Comparison of ENCODE assay signal across 18 cellular contexts in the genomic region with DNA sequence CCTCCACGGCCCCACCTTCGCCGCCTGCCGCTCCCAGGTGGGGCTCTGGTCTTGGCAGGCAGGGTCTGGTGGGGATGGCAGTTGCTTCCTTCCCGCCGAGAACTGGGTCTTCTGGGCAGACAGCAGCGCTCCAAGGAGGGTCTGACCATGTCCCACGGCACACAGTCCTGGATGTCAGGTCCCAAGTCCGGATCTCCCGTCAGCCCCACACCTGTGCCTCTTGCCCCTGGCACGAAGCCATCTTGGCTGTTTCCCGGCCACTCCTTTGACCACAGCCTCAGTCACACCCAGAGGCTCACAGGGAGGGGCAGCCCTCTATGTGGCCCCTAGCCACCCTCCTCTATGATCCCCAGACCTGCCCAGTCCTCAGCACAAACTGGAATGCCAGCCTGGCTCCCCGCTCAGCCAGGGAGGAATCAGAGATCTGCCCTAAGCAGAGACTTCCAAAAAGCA. TPM values are rescaled to one million over a fixed set of nuclear protein-coding genes. Genes with fewer than 3 reads are reported as not detected.
DNase-seq lines count a peak whose midpoint lies in the region; ATAC-seq and TF ChIP-seq lines count a peak whose summit lies in the region.
"Had no signal": no experiment of that assay in that cellular context is flagged by ENCODE, and none has a peak within 500 bp of the region (broad histone marks: within the 10 kb centered on the region; RNA-seq: fewer than 3 reads in every experiment).

No MANE protein-coding gene starts in this region.

- H3K27ac Mint-ChIP-seq in T-helper 17 cell (peak overlapping the region; percentile 16), natural killer cell (no peak overlapping the region)
- H3K27ac Mint-ChIP-seq: CD8-positive, alpha-beta memory T cell; GM23338; HFFc6 had no signal

- WGBS in spleen, 5 donors, result 75 to 86% (median 86%) methylated on average over 6 to 13 of the region's 13 CpGs

- DNase-seq in T-helper 17 cell (no peak), left colon (peak; percentile 90), spleen (peak; percentile 58), natural killer cell (no peak), GM10248 (ENCODE audit: extremely low spot score) (no peak)
- DNase-seq: BE2C, HFFc6, Kasumi-1, NCI-H187 treated with DMSO at 0.1 percent for 48 hours, NCI-H524, RPMI8226 had no signal

- no peaks in the 10 kb centered on the region for H3K36me3 Mint-ChIP-seq in T-helper 17 cell (ENCODE audit: low read depth)
- no peaks in the 10 kb centered on the region for H3K36me3 Mint-ChIP-seq in natural killer cell
- H3K36me3 Mint-ChIP-seq: CD8-positive, alpha-beta memory T cell had no signal

- no peaks in the 10 kb centered on the region for H3K9me3 Mint-ChIP-seq in natural killer cell
- H3K9me3 Mint-ChIP-seq: CD8-positive, alpha-beta memory T cell had no signal

- H3K4me3 ChIP-seq in HEK293 (ENCODE audit: low read depth, low read length) (no peak overlapping the region), spleen (no peak overlapping the region)
- H3K4me3 ChIP-seq: GM23338, SJSA1 had no signal

- CTCF ChIA-PET in HEK293 (lab: Yijun Ruan, JAX), result no interaction called here
- CTCF ChIA-PET in GM10248 (lab: Yijun Ruan, JAX), result no interaction called here

- H3K27me3 Mint-ChIP-seq in T-helper 17 cell, result no peaks in the 10 kb centered on the region
- no peaks in the 10 kb centered on the region for H3K27me3 Mint-ChIP-seq in natural killer cell (ENCODE audit: low read depth in 2 of 2)
- H3K27me3 Mint-ChIP-seq: CD8-positive, alpha-beta memory T cell had no signal

- no peak for ATAC-seq in T-helper 17 cell
- peak; percentile 60 for ATAC-seq in left colon
- no peak for ATAC-seq in natural killer cell
- no peak for ATAC-seq in HG02973 (IDR thresholded peaks at IDR 0.05; ENCODE audit: unreplicated experiment)
- ATAC-seq: GM23338 had no signal

- H3K4me1 ChIP-seq in HEK293 (ENCODE audit: control insufficient read depth, insufficient read depth, low read length) (no peaks in the 10 kb centered on the region), spleen (no peaks in the 10 kb centered on the region)
- H3K4me1 ChIP-seq: BE2C, SJSA1 had no signal

- H3K36me3 ChIP-seq in HEK293 (ENCODE audit: control insufficient read depth in 2 of 2, insufficient read depth in 1 of 2, low read length in 2 of 2), result no peaks in the 10 kb centered on the region
- no peaks in the 10 kb centered on the region for H3K36me3 ChIP-seq in spleen
- H3K36me3 ChIP-seq: BE2C, SJSA1 had no signal

- H3K4me1 Mint-ChIP-seq in T-helper 17 cell (no peaks in the 10 kb centered on the region), natural killer cell (peaks cover 0 to 4% of the 10 kb centered on the region in 2 donors)
- H3K4me1 Mint-ChIP-seq: CD8-positive, alpha-beta memory T cell; GM23338 had no signal

- H3K4me3 Mint-ChIP-seq in T-helper 17 cell (no peak overlapping the region), natural killer cell (no peak overlapping the region)
- H3K4me3 Mint-ChIP-seq: CD8-positive, alpha-beta memory T cell; GM23338; HFFc6 had no signal

- H3K9me3 ChIP-seq in HEK293 (ENCODE audit: control insufficient read depth, insufficient read depth, low read depth, low read length) (no peaks in the 10 kb centered on the region), T-helper 17 cell (ENCODE audit: control insufficient read depth, low read length, poor library complexity, severe bottlenecking) (no peaks in the 10 kb centered on the region), spleen (peaks cover 0 to 6% (median 0%) of the 10 kb centered on the region in 8 donors)
- H3K9me3 ChIP-seq: BE2C, SJSA1 had no signal

- intact Hi-C loops in left colon (cut with DNase I, micrococcal nuclease) (no loop called here), spleen (cut with DNase I; ENCODE audit: low total_unique reads) (no loop called here), natural killer cell (cut with micrococcal nuclease) (no loop called here)

- H3K27ac ChIP-seq in HEK293 (ENCODE audit: extremely low read depth, low read depth, low read length) (no peak overlapping the region), spleen (no peak overlapping the region)
- H3K27ac ChIP-seq: SJSA1 had no signal

- no peak for TF ChIP-seq CTCF in HEK293 (tag by site-specific recombination; IDR thresholded peaks at IDR 0.05)
- no peak for TF ChIP-seq CTCF in spleen (IDR thresholded peaks at IDR 0.05 in 8 of 11, conservative IDR thresholded peaks at IDR 0.05 in 3 of 11)
- no peak for TF ChIP-seq CTCF in natural killer cell (IDR thresholded peaks at IDR 0.05)
- no peak for TF ChIP-seq CTCF in GM10248 (IDR thresholded peaks at IDR 0.05; ENCODE audit: control extremely low read depth, extremely low read depth, low read depth, missing control alignments)

- H3K27me3 ChIP-seq in spleen (replicated peaks in 1 of 7), result peaks cover 0 to 9% (median 0%) of the 10 kb centered on the region in 7 donors
- H3K27me3 ChIP-seq: SJSA1 had no signal

- POLR2A ChIA-PET in HEK293 (lab: Yijun Ruan, JAX), result no interaction called here
- POLR2A ChIA-PET in GM10248 (lab: Yijun Ruan, JAX), result no interaction called here

- no peak for TF ChIP-seq POLR2A in spleen (IDR thresholded peaks at IDR 0.05)

TF ChIP-seq in HEK293, 187 proteins besides CTCF, POLR2A, EP300 and RAD21:
- TF ChIP-seq, protein P1, sequence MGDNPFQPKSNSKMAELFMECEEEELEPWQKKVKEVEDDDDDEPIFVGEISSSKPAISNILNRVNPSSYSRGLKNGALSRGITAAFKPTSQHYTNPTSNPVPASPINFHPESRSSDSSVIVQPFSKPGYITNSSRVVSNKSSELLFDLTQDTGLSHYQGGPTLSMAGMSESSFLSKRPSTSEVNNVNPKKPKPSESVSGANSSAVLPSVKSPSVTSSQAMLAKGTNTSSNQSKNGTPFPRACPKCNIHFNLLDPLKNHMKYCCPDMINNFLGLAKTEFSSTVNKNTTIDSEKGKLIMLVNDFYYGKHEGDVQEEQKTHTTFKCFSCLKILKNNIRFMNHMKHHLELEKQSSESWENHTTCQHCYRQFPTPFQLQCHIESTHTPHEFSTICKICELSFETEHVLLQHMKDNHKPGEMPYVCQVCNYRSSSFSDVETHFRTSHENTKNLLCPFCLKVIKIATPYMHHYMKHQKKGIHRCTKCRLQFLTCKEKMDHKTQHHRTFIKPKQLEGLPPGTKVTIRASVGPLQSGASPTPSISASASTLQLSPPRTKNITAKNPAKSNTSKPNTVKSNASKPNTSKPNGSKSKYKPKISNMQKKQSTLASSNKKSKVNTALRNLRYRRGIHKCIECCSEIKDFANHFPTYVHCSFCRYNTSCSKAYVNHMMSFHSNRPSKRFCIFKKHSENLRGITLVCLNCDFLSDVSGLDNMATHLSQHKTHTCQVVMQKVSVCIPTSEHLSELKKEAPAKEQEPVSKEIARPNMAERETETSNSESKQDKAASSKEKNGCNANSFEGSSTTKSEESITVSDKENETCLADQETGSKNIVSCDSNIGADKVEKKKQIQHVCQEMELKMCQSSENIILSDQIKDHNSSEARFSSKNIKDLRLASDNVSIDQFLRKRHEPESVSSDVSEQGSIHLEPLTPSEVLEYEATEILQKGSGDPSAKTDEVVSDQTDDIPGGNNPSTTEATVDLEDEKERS (tag by site-specific recombination; IDR thresholded peaks at IDR 0.05), result no peak
- TF ChIP-seq KLF1 (tag by site-specific recombination; IDR thresholded peaks at IDR 0.05) (peak; percentile 86), ZNF324 (tag by site-specific recombination; IDR thresholded peaks at IDR 0.05) (no peak), ZFHX2 (tag by site-specific recombination; conservative IDR thresholded peaks at IDR 0.05) (no peak), ZXDB (tag by site-specific recombination; IDR thresholded peaks at IDR 0.05) (no peak)
- TF ChIP-seq, protein P2, sequence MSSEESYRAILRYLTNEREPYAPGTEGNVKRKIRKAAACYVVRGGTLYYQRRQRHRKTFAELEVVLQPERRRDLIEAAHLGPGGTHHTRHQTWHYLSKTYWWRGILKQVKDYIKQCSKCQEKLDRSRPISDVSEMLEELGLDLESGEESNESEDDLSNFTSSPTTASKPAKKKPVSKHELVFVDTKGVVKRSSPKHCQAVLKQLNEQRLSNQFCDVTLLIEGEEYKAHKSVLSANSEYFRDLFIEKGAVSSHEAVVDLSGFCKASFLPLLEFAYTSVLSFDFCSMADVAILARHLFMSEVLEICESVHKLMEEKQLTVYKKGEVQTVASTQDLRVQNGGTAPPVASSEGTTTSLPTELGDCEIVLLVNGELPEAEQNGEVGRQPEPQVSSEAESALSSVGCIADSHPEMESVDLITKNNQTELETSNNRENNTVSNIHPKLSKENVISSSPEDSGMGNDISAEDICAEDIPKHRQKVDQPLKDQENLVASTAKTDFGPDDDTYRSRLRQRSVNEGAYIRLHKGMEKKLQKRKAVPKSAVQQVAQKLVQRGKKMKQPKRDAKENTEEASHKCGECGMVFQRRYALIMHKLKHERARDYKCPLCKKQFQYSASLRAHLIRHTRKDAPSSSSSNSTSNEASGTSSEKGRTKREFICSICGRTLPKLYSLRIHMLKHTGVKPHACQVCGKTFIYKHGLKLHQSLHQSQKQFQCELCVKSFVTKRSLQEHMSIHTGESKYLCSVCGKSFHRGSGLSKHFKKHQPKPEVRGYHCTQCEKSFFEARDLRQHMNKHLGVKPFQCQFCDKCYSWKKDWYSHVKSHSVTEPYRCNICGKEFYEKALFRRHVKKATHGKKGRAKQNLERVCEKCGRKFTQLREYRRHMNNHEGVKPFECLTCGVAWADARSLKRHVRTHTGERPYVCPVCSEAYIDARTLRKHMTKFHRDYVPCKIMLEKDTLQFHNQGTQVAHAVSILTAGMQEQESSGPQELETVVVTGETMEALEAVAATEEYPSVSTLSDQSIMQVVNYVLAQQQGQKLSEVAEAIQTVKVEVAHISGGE (tag by site-specific recombination; conservative IDR thresholded peaks at IDR 0.05; ENCODE audit: low read depth), result no peak
- TF ChIP-seq, protein P3, sequence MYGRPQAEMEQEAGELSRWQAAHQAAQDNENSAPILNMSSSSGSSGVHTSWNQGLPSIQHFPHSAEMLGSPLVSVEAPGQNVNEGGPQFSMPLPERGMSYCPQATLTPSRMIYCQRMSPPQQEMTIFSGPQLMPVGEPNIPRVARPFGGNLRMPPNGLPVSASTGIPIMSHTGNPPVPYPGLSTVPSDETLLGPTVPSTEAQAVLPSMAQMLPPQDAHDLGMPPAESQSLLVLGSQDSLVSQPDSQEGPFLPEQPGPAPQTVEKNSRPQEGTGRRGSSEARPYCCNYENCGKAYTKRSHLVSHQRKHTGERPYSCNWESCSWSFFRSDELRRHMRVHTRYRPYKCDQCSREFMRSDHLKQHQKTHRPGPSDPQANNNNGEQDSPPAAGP (tag by site-specific recombination; IDR thresholded peaks at IDR 0.05), result peak; percentile 39; the same call in 1 of the 2 replicates

RNA-seq across cellular contexts. Expression of a gene that starts 14.3 kb away (rescaled TPM):
- total RNA-seq in T-helper 17 cell (not detected), left colon (100 to 1,000 TPM; 258 to 369 TPM), spleen (under 1 TPM in 1 of 7 donors, not detected in 6; 0.09 TPM), natural killer cell (not detected)
- polyA plus RNA-seq in spleen, result under 1 TPM in 2 of 3 donors, not detected in 1; under 0.01 TPM
- total RNA-seq: CD8-positive, alpha-beta memory T cell; Daoy; HFFc6; SJSA1 had no signal
- polyA plus RNA-seq: AG04450; CD8-positive, alpha-beta memory T cell had no signal

Comparison
In these comparisons a context has a peak if more than half of its experiments do, and no peak if none do; other contexts are left out.
1. DNase-seq: peak in left colon (2 of 2) and spleen (single experiment); none in T-helper 17 cell (0 of 3), natural killer cell (single experiment) and GM10248 (single experiment).
2. RNA of a gene that starts 14.3 kb away (total RNA-seq): 258 to 369 TPM in left colon; not detected in T-helper 17 cell, 0.09 TPM in spleen and not detected in natural killer cell; every median in the first group is over 100 times any median in the second.